ENCODE assay signal across 19 cellular contexts in the genomic region with DNA sequence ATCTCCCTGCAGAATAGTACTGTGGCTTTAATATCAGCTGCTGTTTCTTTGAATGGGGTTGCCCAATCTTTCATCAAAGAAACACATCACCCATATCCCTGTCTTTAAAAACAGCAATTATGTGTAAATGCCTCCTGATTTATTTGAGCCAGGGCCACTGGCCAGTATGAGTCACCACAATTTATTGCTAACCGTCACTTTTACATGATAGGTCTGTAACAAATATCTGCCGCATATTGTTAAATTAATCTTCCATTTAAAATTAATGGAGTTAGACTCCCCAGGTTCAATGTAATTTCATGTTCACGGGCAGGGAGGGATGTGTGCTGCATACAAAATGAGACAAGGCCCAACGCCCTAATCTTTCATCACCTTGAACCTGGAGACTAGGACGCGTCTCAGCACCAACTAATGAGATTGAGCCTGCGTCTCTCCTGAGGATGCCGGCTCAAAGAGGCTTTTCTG.
A peak's percentile ranks its signal among the peaks of the same experiment; 100 is the strongest.
DNase-seq lines count a peak whose midpoint lies in the region; ATAC-seq, FAIRE-seq and TF ChIP-seq lines count a peak whose summit lies in the region.
"Had no signal": no experiment of that assay in that cellular context is flagged by ENCODE, and none has a peak within 500 bp of the region (broad histone marks: within the 10 kb centered on the region; RNA-seq: fewer than 3 reads in every experiment).

No MANE protein-coding gene starts in this region.

- TF ChIP-seq POLR2A in A549 (IDR thresholded peaks at IDR 0.05; ENCODE audit: low read length): no peak

- DNase-seq in A549 (ENCODE audit: low read depth in 1 of 2, low spot score in 1 of 2) (no peak), HAP-1 (ENCODE audit: low spot score in 2 of 2) (peak; percentile 29 to 35), NCI-H82 (lab: John Stamatoyannopoulos, UW) (peak; percentile 93), fibroblast of mammary gland (ENCODE audit: low read depth) (peak; percentile 68), NCI-H345 treated with DMSO at 0.1 percent for 48 hours (lab: John Stamatoyannopoulos, UW; ENCODE audit: unreplicated experiment) (no peak), substantia nigra (lab: John Stamatoyannopoulos, UW) (no peak), NK-92 (lab: John Stamatoyannopoulos, UW; ENCODE audit: unreplicated experiment) (no peak)
- DNase-seq: activated B cell treated with CpG ODN at 0.5 μM for 24 hours; activated CD8-positive, alpha-beta memory T cell treated with anti-CD3 and anti-CD28 coated beads, Interleukin-2, amount 50 U/mL, for 48 hours; activated naive CD4-positive, alpha-beta T cell treated with anti-CD3 and anti-CD28 coated beads, Interleukin-2, amount 50 U/mL, for 16 hours; effector CD8-positive, alpha-beta T cell; mesenchymal stem cell; stimulated activated CD4-positive, alpha-beta T cell treated with anti-CD3 and anti-CD28 coated beads, Interleukin-4, amount 100 ng/mL, for 4 hours; T-helper 1 cell; uterus had no signal

- H3K27ac ChIP-seq in A549 (no peak overlapping the region), substantia nigra (ENCODE audit: low read depth, low read length, poor library complexity, severe bottlenecking) (no peak overlapping the region)
- H3K27ac ChIP-seq: cardiac muscle cell, neural progenitor cell, uterus had no signal

- WGBS in A549 (ENCODE audit: missing lambda C conversion rate): 70% methylated on average over 8 of the region's 8 CpGs

- H3K9me3 ChIP-seq in A549: no peaks in the 10 kb centered on the region
- H3K9me3 ChIP-seq in HAP-1: no peaks in the 10 kb centered on the region
- H3K9me3 ChIP-seq: uterus had no signal

- no peaks in the 10 kb centered on the region for H3K4me1 ChIP-seq in A549
- peaks cover 23% of the 10 kb centered on the region for H3K4me1 ChIP-seq in HAP-1
- H3K4me1 ChIP-seq: uterus had no signal

- H3K27me3 ChIP-seq in HAP-1 (ENCODE audit: low read depth): no peaks in the 10 kb centered on the region
- H3K27me3 ChIP-seq: cardiac muscle cell, neural progenitor cell, uterus had no signal

- no peak overlapping the region for H3K4me2 ChIP-seq in A549
- H3K4me2 ChIP-seq: neural progenitor cell had no signal

- POLR2A ChIA-PET in A549 (lab: Yijun Ruan, JAX): no interaction called here

- ATAC-seq in A549 (no peak), GM19397 (IDR thresholded peaks at IDR 0.05; ENCODE audit: unreplicated experiment) (no peak)
- ATAC-seq: sciatic nerve had no signal

- in situ Hi-C loops in HAP-1 (cut with MboI; ENCODE audit: low sequenced_read_pairs): no loop called here

- no peak for TF ChIP-seq RAD21 in A549 (conservative IDR thresholded peaks at IDR 0.05 in 1 of 2, IDR thresholded peaks at IDR 0.05 in 1 of 2)

- TF ChIP-seq EP300 in A549 (IDR thresholded peaks at IDR 0.05): no peak

- H3K4me3 ChIP-seq in A549 (no peak overlapping the region), HAP-1 (no peak overlapping the region), fibroblast of mammary gland (ENCODE audit: control insufficient read depth, low read depth, low read length) (no peak overlapping the region)
- H3K4me3 ChIP-seq: cardiac muscle cell, neural progenitor cell, uterus had no signal

- TF ChIP-seq CTCF in A549 (IDR thresholded peaks at IDR 0.05) (no peak), fibroblast of mammary gland (conservative IDR thresholded peaks at IDR 0.05; ENCODE audit: control insufficient read depth, insufficient read depth, low read depth, low read length) (no peak)

- no peak for FAIRE-seq in A549 (lab: Jason Lieb, UNC)

- H3K36me3 ChIP-seq in HAP-1 (replicated peaks): no peaks in the 10 kb centered on the region
- H3K36me3 ChIP-seq: cardiac muscle cell, neural progenitor cell, uterus had no signal

- CTCF ChIA-PET in A549 (lab: Yijun Ruan, JAX): no interaction called here

TF ChIP-seq in A549, 52 proteins besides CTCF, POLR2A, EP300 and RAD21:
- TF ChIP-seq EHMT2 (IDR thresholded peaks at IDR 0.05; ENCODE audit: low read depth) (no peak), TFCP2L1 (CRISPR knock-in tag; IDR thresholded peaks at IDR 0.05) (no peak), CBX8 (IDR thresholded peaks at IDR 0.05) (no peak), FOSL2 (IDR thresholded peaks at IDR 0.05) (no peak), FOSL2 (CRISPR knock-in tag; IDR thresholded peaks at IDR 0.05) (0 out of 2 replicates have a peak, but pooled peaks have one; percentile 4)
- TF ChIP-seq, protein P1, sequence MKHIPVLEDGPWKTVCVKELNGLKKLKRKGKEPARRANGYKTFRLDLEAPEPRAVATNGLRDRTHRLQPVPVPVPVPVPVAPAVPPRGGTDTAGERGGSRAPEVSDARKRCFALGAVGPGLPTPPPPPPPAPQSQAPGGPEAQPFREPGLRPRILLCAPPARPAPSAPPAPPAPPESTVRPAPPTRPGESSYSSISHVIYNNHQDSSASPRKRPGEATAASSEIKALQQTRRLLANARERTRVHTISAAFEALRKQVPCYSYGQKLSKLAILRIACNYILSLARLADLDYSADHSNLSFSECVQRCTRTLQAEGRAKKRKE (CRISPR knock-in tag; IDR thresholded peaks at IDR 0.05; ENCODE audit: low read depth): no peak

Comparison
In these comparisons a context has a peak if more than half of its experiments do, and no peak if none do; other contexts are left out.
1. DNase-seq: peak in HAP-1 (2 of 2), NCI-H82 (single experiment) and fibroblast of mammary gland (single experiment); none in A549 (0 of 2), NCI-H345 treated with DMSO at 0.1 percent for 48 hours (single experiment), substantia nigra (0 of 49) and NK-92 (single experiment).